In genomic region chr19:6470173-6470572, GRCh38 we compare ENCODE assay signal across 31 cellular contexts. TPM values are rescaled to one million over a fixed set of nuclear protein-coding genes. Genes with fewer than 3 reads are reported as not detected.
"Had no signal": no experiment of that assay in that cellular context is flagged by ENCODE, and none has a peak within 500 bp of the region (broad histone marks: within the 10 kb centered on the region; RNA-seq: fewer than 3 reads in every experiment).

No MANE protein-coding gene starts in this region.

- H3K36me3 ChIP-seq: brain microvascular endothelial cell, esophagus muscularis mucosa, gastrocnemius medialis had no signal

- DNase-seq: activated CD4-positive, alpha-beta memory T cell treated with anti-CD3 and anti-CD28 coated beads, Interleukin-2, amount 10 ng/mL, durations not matched to agents 7 days and 5 days; activated CD4-positive, alpha-beta T cell treated with anti-CD3 and anti-CD28 coated beads for 1 hour; activated CD4-positive, alpha-beta T cell treated with anti-CD3 and anti-CD28 coated beads for 4 hours; activated CD4-positive, alpha-beta T cell treated with anti-CD3 and anti-CD28 coated beads, Interleukin-2, amount 10 ng/mL, durations not matched to agents 7 days and 5 days; activated CD4-positive, alpha-beta T cell treated with anti-CD3 and anti-CD28 coated beads, Interleukin-2, amount 50 U/mL, for 4 hours; activated CD8-positive, alpha-beta memory T cell treated with anti-CD3 and anti-CD28 coated beads, Interleukin-2, amount 50 U/mL, for 48 hours; activated gamma-delta T cell; activated naive CD4-positive, alpha-beta T cell; activated naive CD4-positive, alpha-beta T cell treated with anti-CD3 and anti-CD28 coated beads, Interleukin-2, amount 50 U/mL, for 16 hours; activated T-cell treated with anti-CD3 and anti-CD28 coated beads for 4 hours; activated T-cell treated with anti-CD3 and anti-CD28 coated beads, Interleukin-2, amount 50 U/mL, for 24 hours; activated T-cell treated with anti-CD3 and anti-CD28 coated beads, Interleukin-2, amount 50 U/mL, for 72 hours; amniotic stem cell; anterior cingulate cortex; brain microvascular endothelial cell; dorsolateral prefrontal cortex; effector memory CD4-positive, alpha-beta T cell; erythroblast; foreskin keratinocyte; gastrocnemius medialis; glutamatergic neuron; heart left ventricle; T-helper 2 cell had no signal

- H3K4me1 Mint-ChIP-seq: activated CD4-positive, alpha-beta memory T cell treated with anti-CD3 and anti-CD28 coated beads, Interleukin-2, amount 10 ng/mL, durations not matched to agents 7 days and 5 days had no signal

- H3K27ac ChIP-seq: brain microvascular endothelial cell, coronary artery, dorsolateral prefrontal cortex, esophagus muscularis mucosa, foreskin keratinocyte, gastrocnemius medialis, heart left ventricle had no signal

- H3K4me3 Mint-ChIP-seq: activated CD4-positive, alpha-beta memory T cell treated with anti-CD3 and anti-CD28 coated beads, Interleukin-2, amount 10 ng/mL, durations not matched to agents 7 days and 5 days; activated CD4-positive, alpha-beta T cell treated with anti-CD3 and anti-CD28 coated beads, Interleukin-2, amount 10 ng/mL, durations not matched to agents 7 days and 5 days; activated naive CD8-positive, alpha-beta T cell; activated T-cell treated with anti-CD3 and anti-CD28 coated beads, Interleukin-2, amount 50 U/mL, for 24 hours; activated T-cell treated with anti-CD3 and anti-CD28 coated beads, Interleukin-2, amount 50 U/mL, for 72 hours; central memory CD8-positive, alpha-beta T cell; dendritic cell treated with granulocyte-macrophage colony-stimulating factor and Interleukin-4, amounts not matched to agents 40 ng/mL and 50 ng/mL, for 4 days had no signal

- FAIRE-seq: astrocyte, bronchial epithelial cell had no signal

- H3K27ac Mint-ChIP-seq: activated CD4-positive, alpha-beta memory T cell treated with anti-CD3 and anti-CD28 coated beads, Interleukin-2, amount 10 ng/mL, durations not matched to agents 7 days and 5 days; activated CD4-positive, alpha-beta T cell treated with anti-CD3 and anti-CD28 coated beads, Interleukin-2, amount 10 ng/mL, durations not matched to agents 7 days and 5 days; activated naive CD8-positive, alpha-beta T cell; activated T-cell treated with anti-CD3 and anti-CD28 coated beads, Interleukin-2, amount 50 U/mL, for 72 hours; dendritic cell treated with granulocyte-macrophage colony-stimulating factor and Interleukin-4, amounts not matched to agents 40 ng/mL and 50 ng/mL, for 4 days had no signal

- H3K9me3 ChIP-seq: esophagus muscularis mucosa, gastrocnemius medialis, heart left ventricle had no signal

- H3K9me3 Mint-ChIP-seq: activated CD4-positive, alpha-beta memory T cell treated with anti-CD3 and anti-CD28 coated beads, Interleukin-2, amount 10 ng/mL, durations not matched to agents 7 days and 5 days; activated CD4-positive, alpha-beta T cell treated with anti-CD3 and anti-CD28 coated beads, Interleukin-2, amount 10 ng/mL, durations not matched to agents 7 days and 5 days; activated T-cell treated with anti-CD3 and anti-CD28 coated beads, Interleukin-2, amount 50 U/mL, for 24 hours; activated T-cell treated with anti-CD3 and anti-CD28 coated beads, Interleukin-2, amount 50 U/mL, for 72 hours; central memory CD8-positive, alpha-beta T cell; dendritic cell treated with granulocyte-macrophage colony-stimulating factor and Interleukin-4, amounts not matched to agents 40 ng/mL and 50 ng/mL, for 4 days had no signal

- H3K4me1 ChIP-seq: foreskin keratinocyte, gastrocnemius medialis, heart left ventricle had no signal

- H3K4me3 ChIP-seq: coronary artery, dorsolateral prefrontal cortex, esophagus muscularis mucosa, gastrocnemius medialis, heart left ventricle had no signal

- ATAC-seq: activated T-cell treated with anti-CD3 and anti-CD28 coated beads, Interleukin-2, amount 50 U/mL, for 72 hours; foreskin keratinocyte; gastrocnemius medialis; heart left ventricle had no signal

RNA-seq across cellular contexts. Expression of gene CRB3, which starts 6.1 kb away (rescaled TPM):
- total RNA-seq: cardiac septum had no signal

RNA-seq across cellular contexts. Expression of gene DENND1C, which starts 11.4 kb away (rescaled TPM):
- total RNA-seq: astrocyte had no signal

RNA-seq across cellular contexts. Expression of gene TUBB4A, which starts 31.9 kb away (rescaled TPM):
- total RNA-seq: bronchial epithelial cell, foreskin keratinocyte had no signal
- polyA plus RNA-seq: foreskin keratinocyte had no signal

RNA-seq across cellular contexts. Expression of gene SLC25A41, which starts 36.6 kb away (rescaled TPM):
- total RNA-seq: activated CD4-positive, alpha-beta memory T cell treated with anti-CD3 and anti-CD28 coated beads, Interleukin-2, amount 10 ng/mL, durations not matched to agents 7 days and 5 days; bronchial epithelial cell had no signal
